8 cellular contexts compared by ENCODE assay signal in the genomic region with DNA sequence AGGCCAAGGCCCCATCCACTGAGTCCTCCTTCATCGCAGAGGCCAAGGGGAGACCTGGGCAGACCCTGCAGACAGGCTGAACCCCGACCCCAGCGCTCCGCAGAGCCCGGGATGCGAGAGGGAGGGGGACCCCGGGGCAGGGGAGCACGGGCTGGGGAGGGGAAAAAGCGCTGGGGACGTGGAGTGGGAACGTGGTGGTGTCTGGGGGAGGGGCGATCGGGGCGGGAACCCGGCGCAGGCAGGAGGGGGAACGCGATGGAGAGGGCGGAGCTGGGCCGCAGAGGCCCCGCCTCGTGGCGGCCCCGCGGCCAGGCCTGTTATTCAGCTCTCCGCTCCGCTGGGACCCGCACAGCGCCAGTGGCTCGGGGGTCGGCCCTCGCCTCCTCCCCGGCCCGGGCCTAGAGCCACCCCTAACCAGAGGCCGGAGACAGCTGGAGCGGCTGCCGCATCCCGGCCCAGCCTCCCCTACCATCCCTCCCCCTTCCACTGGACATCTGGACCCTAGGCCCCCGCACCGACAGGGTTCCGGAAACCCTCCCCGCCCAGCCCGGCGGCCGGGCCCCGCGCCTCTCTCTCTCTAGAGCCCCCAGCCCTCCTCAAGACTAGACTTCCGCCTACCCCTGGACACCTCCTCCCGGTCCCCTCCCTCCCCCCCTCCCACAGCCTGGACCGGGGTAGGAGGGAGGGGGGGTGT. TPM values are rescaled to one million over a fixed set of nuclear protein-coding genes. Genes with fewer than 3 reads are reported as not detected.
DNase-seq lines count a peak whose midpoint lies in the region; ATAC-seq and TF ChIP-seq lines count a peak whose summit lies in the region.

ARHGEF25 (plus strand) TSS at position 320 of the 694 bp plus-strand sequence. CDS start 460 bp downstream, outside the sequence.

- TF ChIP-seq POLR2A in GM18951 (IDR thresholded peaks at IDR 0.05; ENCODE audit: extremely low read depth, insufficient read depth, insufficient read length): peak; percentile 60

- intact Hi-C loops in colonic mucosa (cut with DNase I) (no loop called here), left lung (cut with DNase I) (no loop called here)

- peak within 1 kb of the TSS; percentile 35 to 76 for H3K9ac ChIP-seq in colonic mucosa (ENCODE audit: low read depth in 2 of 2, low read length in 2 of 2)

- TF ChIP-seq CTCF in WI38 (IDR thresholded peaks at IDR 0.05; ENCODE audit: low read depth, low read length): no peak
- no peak for TF ChIP-seq CTCF in colonic mucosa (IDR thresholded peaks at IDR 0.05)
- no peak for TF ChIP-seq CTCF in left lung (IDR thresholded peaks at IDR 0.05)

- no peaks in the 10 kb centered on the region for H3K9me3 ChIP-seq in colonic mucosa
- no peaks in the 10 kb centered on the region for H3K9me3 ChIP-seq in left lung

- peak; percentile 89 for ATAC-seq in left lung

- H2AFZ ChIP-seq in ACC112 (ENCODE audit: low read length, unreplicated experiment): peak within 1 kb of the TSS; percentile 93

- in situ Hi-C loops in GM18951 (cut with MboI; ENCODE audit: low sequenced_read_pairs, unreplicated experiment): no loop called here

- DNase-seq in M059J (ENCODE audit: low read depth): peak; percentile 39
- peak; percentile 51 for DNase-seq in colonic mucosa
- peak; percentile 67 to 83 for DNase-seq in left lung
- peak; percentile 43 for DNase-seq in stimulated activated CD8-positive, alpha-beta memory T cell treated with anti-CD3 and anti-CD28 coated beads, Interleukin-4, amount 100 ng/mL, for 24 hours (ENCODE audit: low read depth)
- DNase-seq in RKO (ENCODE audit: low spot score): no peak

- H3K4me1 ChIP-seq in ACC112 (ENCODE audit: control insufficient read depth, insufficient read depth, low read length, unreplicated experiment) (peaks cover 15% of the 10 kb centered on the region), colonic mucosa (no peaks in the 10 kb centered on the region), left lung (peaks cover 10 to 20% of the 10 kb centered on the region in 2 donors)

- H3K27ac ChIP-seq in ACC112 (ENCODE audit: low read depth, low read length): no peak within 1 kb of the TSS
- peak within 1 kb of the TSS; percentile 60 for H3K27ac ChIP-seq in colonic mucosa
- peak within 1 kb of the TSS; percentile 18 to 60 for H3K27ac ChIP-seq in left lung

- no peaks in the 10 kb centered on the region for H3K79me2 ChIP-seq in ACC112 (ENCODE audit: control insufficient read depth, insufficient read depth, low read length, unreplicated experiment)

- no peaks in the 10 kb centered on the region for H3K27me3 ChIP-seq in ACC112 (ENCODE audit: insufficient read depth, low read length)
- H3K27me3 ChIP-seq in colonic mucosa: peaks cover 24% of the 10 kb centered on the region
- H3K27me3 ChIP-seq in left lung: peaks cover 12 to 97% of the 10 kb centered on the region in 2 donors

- H3K36me3 ChIP-seq in ACC112 (ENCODE audit: insufficient read depth, low read length) (0 out of 2 replicates have a peak, but pooled peaks cover 4% of the 10 kb centered on the region), colonic mucosa (no peaks in the 10 kb centered on the region), left lung (no peaks in the 10 kb centered on the region)

- peak within 1 kb of the TSS; percentile 93 for H3K4me3 ChIP-seq in ACC112 (ENCODE audit: low read depth, low read length)
- H3K4me3 ChIP-seq in WI38 (ENCODE audit: low read depth, low read length): peak within 1 kb of the TSS; percentile 61
- peak within 1 kb of the TSS; percentile 45 for H3K4me3 ChIP-seq in colonic mucosa
- peak within 1 kb of the TSS; percentile 46 to 55 for H3K4me3 ChIP-seq in left lung

RNA-seq across cellular contexts. Expression of gene ARHGEF25, which starts in this region (rescaled TPM):
- 6.2 and 13.2 TPM in 2 replicates for total RNA-seq in M059J (2014; rRNA removed; shearing (Covaris generic))
- 10 to 100 TPM in 1 of 2 donors, 1 to 10 TPM in 1; 2.4 to 12.8 TPM for total RNA-seq in colonic mucosa
- 10 to 100 TPM; 16.5 to 20.0 TPM for total RNA-seq in left lung
